Comparison of ENCODE assay signal across 16 cellular contexts in genomic region chr6:107815846-107816245, GRCh38. TPM values are rescaled to one million over a fixed set of nuclear protein-coding genes. Genes with fewer than 3 reads are reported as not detected.
"Had no signal": no experiment of that assay in that cellular context is flagged by ENCODE, and none has a peak within 500 bp of the region (broad histone marks: within the 10 kb centered on the region; RNA-seq: fewer than 3 reads in every experiment).

No MANE protein-coding gene starts in this region.

- DNase-seq: activated CD4-positive, alpha-beta memory T cell treated with anti-CD3 and anti-CD28 coated beads, Interleukin-2, amount 10 ng/mL, durations not matched to agents 7 days and 5 days; activated CD4-positive, alpha-beta T cell treated with anti-CD3 and anti-CD28 coated beads for 4 hours; esophagus squamous epithelium; kidney glomerular epithelial cell; left ventricle myocardium superior; mesenchymal stem cell; nucleus accumbens; stimulated activated CD4-positive, alpha-beta T cell treated with anti-CD3 and anti-CD28 coated beads, Interleukin-1b, Interleukin-23, amount 100 ng/mL, for 48 hours; thyroid gland had no signal

- H3K27ac Mint-ChIP-seq: activated CD4-positive, alpha-beta memory T cell treated with anti-CD3 and anti-CD28 coated beads, Interleukin-2, amount 10 ng/mL, durations not matched to agents 7 days and 5 days; T-helper 1 cell treated with Interleukin-12 subunit alpha and Interleukin-12 subunit beta and Interleukin-4 antibody, amounts not matched to agents 30 μg/mL and 1 μg/mL, for 36 hours had no signal

- H3K36me3 ChIP-seq: esophagus squamous epithelium, prostate gland, thyroid gland had no signal

- H3K27me3 Mint-ChIP-seq: activated CD4-positive, alpha-beta memory T cell treated with anti-CD3 and anti-CD28 coated beads, Interleukin-2, amount 10 ng/mL, durations not matched to agents 7 days and 5 days had no signal

- H3K9me3 Mint-ChIP-seq: activated CD4-positive, alpha-beta memory T cell treated with anti-CD3 and anti-CD28 coated beads, Interleukin-2, amount 10 ng/mL, durations not matched to agents 7 days and 5 days; T-helper 1 cell treated with Interleukin-12 subunit alpha and Interleukin-12 subunit beta and Interleukin-4 antibody, amounts not matched to agents 30 μg/mL and 1 μg/mL, for 36 hours had no signal

- ATAC-seq: left ventricle myocardium superior, SK-N-SH treated with all-trans-retinoic acid at 6 μM for 48 hours had no signal

- H3K4me3 Mint-ChIP-seq: activated CD4-positive, alpha-beta memory T cell treated with anti-CD3 and anti-CD28 coated beads, Interleukin-2, amount 10 ng/mL, durations not matched to agents 7 days and 5 days; nephron; T-helper 1 cell treated with Interleukin-12 subunit alpha and Interleukin-12 subunit beta and Interleukin-4 antibody, amounts not matched to agents 30 μg/mL and 1 μg/mL, for 36 hours had no signal

- H3K27me3 ChIP-seq: thyroid gland had no signal

- H3K4me3 ChIP-seq: esophagus squamous epithelium, prostate gland, thyroid gland had no signal

- H3K27ac ChIP-seq: esophagus squamous epithelium, prostate gland, thyroid gland had no signal

- H3K9me3 ChIP-seq: esophagus squamous epithelium, prostate gland, thyroid gland had no signal

- H3K4me1 ChIP-seq: prostate gland had no signal

RNA-seq across cellular contexts. Expression of gene SCML4, which starts 8.3 kb away (rescaled TPM):
- total RNA-seq: cardiac septum, fibroblast of villous mesenchyme, glomerular endothelial cell had no signal
